Comparison of ENCODE assay signal across 8 cellular contexts in genomic region chr13:114067381-114067885, GRCh38.
DNase-seq lines count a peak whose midpoint lies in the region; ATAC-seq, FAIRE-seq and TF ChIP-seq lines count a peak whose summit lies in the region.

No MANE protein-coding gene starts in this region.

- H3K27ac ChIP-seq in smooth muscle cell (ENCODE audit: low read depth): peak overlapping the region; percentile 97

- TF ChIP-seq POLR2A in GM18526 (IDR thresholded peaks at IDR 0.05; ENCODE audit: extremely low read depth, insufficient read length): peak; percentile 22

- ATAC-seq in HG02970 (IDR thresholded peaks at IDR 0.05; ENCODE audit: low FRiP score, unreplicated experiment): peak; percentile 39

- no peak overlapping the region for H2AFZ ChIP-seq in smooth muscle cell (ENCODE audit: low read depth)

- peak overlapping the region; percentile 81 for H3K4me2 ChIP-seq in smooth muscle cell

- H4K20me1 ChIP-seq in smooth muscle cell (ENCODE audit: low read depth): peaks cover 23% of the 10 kb centered on the region

- no peaks in the 10 kb centered on the region for H3K9me3 ChIP-seq in smooth muscle cell (replicated peaks; ENCODE audit: low read depth)

- H3K4me1 ChIP-seq in smooth muscle cell (ENCODE audit: low read depth): peaks cover 38% of the 10 kb centered on the region

- 45% methylated on average over 9 of the region's 9 CpGs for WGBS in smooth muscle cell (ENCODE audit: low lambda C conversion rate)

- peaks cover 47% of the 10 kb centered on the region for H3K79me2 ChIP-seq in smooth muscle cell (ENCODE audit: low read depth)

- no peak overlapping the region for H3K4me3 ChIP-seq in epithelial cell of esophagus (ENCODE audit: low read length)
- H3K4me3 ChIP-seq in smooth muscle cell: no peak overlapping the region

- H3K27me3 ChIP-seq in smooth muscle cell (ENCODE audit: low read depth): no peaks in the 10 kb centered on the region

- TF ChIP-seq CTCF in epithelial cell of esophagus (IDR thresholded peaks at IDR 0.05; ENCODE audit: insufficient read depth, low read depth, low read length, missing control alignments) (no peak), smooth muscle cell (IDR thresholded peaks at IDR 0.05; ENCODE audit: borderline replicate concordance, insufficient read depth, poor library complexity, severe bottlenecking) (no peak)

- FAIRE-seq in A204.1 (lab: Jason Lieb, UNC): peak; percentile 59

- H3K36me3 ChIP-seq in smooth muscle cell (ENCODE audit: low read depth): no peaks in the 10 kb centered on the region

- DNase-seq in SIG-M5 (lab: John Stamatoyannopoulos, UW) (peak; percentile 91), epithelial cell of esophagus (ENCODE audit: low read depth) (peak; percentile 18), smooth muscle cell (lab: John Stamatoyannopoulos, UW; ENCODE audit: unreplicated experiment) (no peak), NCI-H82 (lab: John Stamatoyannopoulos, UW) (no peak), NCI-H2171 treated with DMSO at 0.1 percent for 48 hours (lab: John Stamatoyannopoulos, UW) (no peak)

- H3K9ac ChIP-seq in smooth muscle cell (ENCODE audit: low read depth): no peak overlapping the region

- H3F3A ChIP-seq in smooth muscle cell (ENCODE audit: low read depth): peaks cover 25% of the 10 kb centered on the region

Comparison
In these comparisons a context has a peak if more than half of its experiments do, and no peak if none do; other contexts are left out.
1. DNase-seq: peak in SIG-M5 (single experiment) and epithelial cell of esophagus (single experiment); none in smooth muscle cell (single experiment), NCI-H82 (single experiment) and NCI-H2171 treated with DMSO at 0.1 percent for 48 hours (single experiment).